Comparison of ENCODE assay signal across 19 cellular contexts in the genomic region with DNA sequence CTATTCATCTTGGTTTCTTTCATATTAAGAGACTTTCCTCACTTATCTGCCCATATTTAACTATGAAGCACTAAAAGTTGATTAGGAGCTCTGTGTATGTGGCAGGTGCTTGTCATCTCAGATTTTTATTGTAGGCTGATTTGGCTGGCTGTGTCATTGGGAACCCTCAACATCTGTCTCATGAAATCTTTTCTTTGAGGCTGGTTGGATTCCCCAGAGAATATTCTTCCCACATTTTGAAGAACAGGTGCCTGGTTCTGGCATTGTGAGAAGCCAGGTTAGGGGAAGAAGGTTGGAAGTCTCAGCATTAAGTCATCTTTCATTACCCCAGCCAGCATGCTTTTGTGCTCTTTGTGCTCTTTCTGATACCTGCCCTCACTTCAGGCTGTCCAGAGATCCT.
"Had no signal": no experiment of that assay in that cellular context is flagged by ENCODE, and none has a peak within 500 bp of the region (broad histone marks: within the 10 kb centered on the region; RNA-seq: fewer than 3 reads in every experiment).

No MANE protein-coding gene starts in this region.

- H3K9me3 Mint-ChIP-seq: activated naive CD8-positive, alpha-beta T cell treated with anti-CD3 and anti-CD28 coated beads for 36 hours; activated T-cell treated with anti-CD3 and anti-CD28 coated beads, Interleukin-2, amount 50 U/mL, for 24 hours; immature natural killer cell; naive thymus-derived CD8-positive, alpha-beta T cell had no signal

- DNase-seq: activated CD4-positive, alpha-beta T cell treated with anti-CD3 and anti-CD28 coated beads, Interleukin-2, amount 50 U/mL, for 48 hours; activated CD4-positive, CD25-positive, alpha-beta regulatory T cell treated with anti-CD3 and anti-CD28 coated beads, Interleukin-2, amount 50 U/mL, for 72 hours; activated CD8-positive, alpha-beta memory T cell treated with anti-CD3 and anti-CD28 coated beads, Interleukin-2, amount 10 ng/mL, durations not matched to agents 7 days and 5 days; activated gamma-delta T cell treated with Interleukin-2 at 50 U/mL for 16 hours; activated naive CD8-positive, alpha-beta T cell treated with anti-CD3 and anti-CD28 coated beads for 36 hours; activated T-cell treated with anti-CD3 and anti-CD28 coated beads, Interleukin-2, amount 50 U/mL, for 24 hours; brain microvascular endothelial cell; glutamatergic neuron; immature natural killer cell; naive thymus-derived CD8-positive, alpha-beta T cell; occipital lobe; psoas muscle; right lobe of liver; spleen; stimulated activated CD4-positive, alpha-beta T cell treated with anti-CD3 and anti-CD28 coated beads, Interleukin-1b, Interleukin-23, amount 100 ng/mL, for 48 hours; stimulated activated naive CD4-positive, alpha-beta T cell; T-helper 2 cell; upper lobe of right lung had no signal

- ATAC-seq: activated CD8-positive, alpha-beta memory T cell treated with anti-CD3 and anti-CD28 coated beads, Interleukin-2, amount 10 ng/mL, durations not matched to agents 7 days and 5 days; esophagus mucosa; naive thymus-derived CD8-positive, alpha-beta T cell; psoas muscle; right lobe of liver; upper lobe of right lung had no signal

- H3K27me3 Mint-ChIP-seq: activated naive CD8-positive, alpha-beta T cell treated with anti-CD3 and anti-CD28 coated beads for 36 hours; activated T-cell treated with anti-CD3 and anti-CD28 coated beads, Interleukin-2, amount 50 U/mL, for 24 hours; naive thymus-derived CD8-positive, alpha-beta T cell had no signal

- H3K4me3 Mint-ChIP-seq: activated CD8-positive, alpha-beta memory T cell treated with anti-CD3 and anti-CD28 coated beads, Interleukin-2, amount 10 ng/mL, durations not matched to agents 7 days and 5 days; activated naive CD8-positive, alpha-beta T cell treated with anti-CD3 and anti-CD28 coated beads for 36 hours; activated T-cell treated with anti-CD3 and anti-CD28 coated beads, Interleukin-2, amount 50 U/mL, for 24 hours; immature natural killer cell; naive thymus-derived CD8-positive, alpha-beta T cell had no signal

- H3K27ac Mint-ChIP-seq: activated CD8-positive, alpha-beta memory T cell treated with anti-CD3 and anti-CD28 coated beads, Interleukin-2, amount 10 ng/mL, durations not matched to agents 7 days and 5 days; activated naive CD8-positive, alpha-beta T cell treated with anti-CD3 and anti-CD28 coated beads for 36 hours; activated T-cell treated with anti-CD3 and anti-CD28 coated beads, Interleukin-2, amount 50 U/mL, for 24 hours had no signal

- H3K36me3 Mint-ChIP-seq: activated naive CD8-positive, alpha-beta T cell treated with anti-CD3 and anti-CD28 coated beads for 36 hours had no signal
